In the genomic region with DNA sequence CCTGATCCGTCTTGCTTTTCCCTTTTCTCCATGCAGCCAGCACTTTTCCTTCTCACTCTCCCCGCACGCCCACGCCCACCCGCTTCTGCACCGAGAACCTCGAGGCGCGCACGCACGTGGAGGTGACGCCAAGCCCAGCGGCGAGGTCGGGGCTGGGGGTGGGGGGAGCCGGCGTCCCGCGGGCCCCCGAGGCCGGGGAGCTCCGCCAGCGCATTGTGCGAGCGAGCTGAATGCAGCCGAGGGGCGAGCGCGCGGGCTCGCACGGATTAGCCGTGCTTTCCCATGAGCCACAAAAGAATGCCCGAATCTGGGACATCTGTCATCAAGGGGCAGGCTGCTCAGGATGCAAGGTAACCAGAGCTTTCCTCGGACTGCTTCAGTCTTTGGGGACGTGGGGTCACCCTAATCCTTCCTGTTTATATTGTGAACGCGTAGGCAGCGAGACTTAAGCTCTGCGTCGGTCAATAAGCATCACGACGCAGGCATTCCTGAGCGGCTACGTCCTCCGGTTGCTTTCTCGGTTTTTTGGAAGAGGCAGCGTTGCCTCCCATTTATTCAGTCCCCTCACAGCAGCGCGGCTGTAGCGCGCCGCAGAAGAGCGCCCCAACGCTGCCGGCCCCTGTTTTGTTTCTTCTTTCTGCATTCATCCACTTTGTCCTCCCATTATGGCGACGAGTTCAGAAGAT, we compare ENCODE assay signal across 7 cellular contexts.
A peak's percentile ranks its signal among the peaks of the same experiment; 100 is the strongest.
DNase-seq lines count a peak whose midpoint lies in the region; ATAC-seq and TF ChIP-seq lines count a peak whose summit lies in the region.

No MANE protein-coding gene starts in this region.

- WGBS in GM23248 (ENCODE audit: low coverage in 1 of 2, low lambda C conversion rate in 2 of 2, missing lambda C conversion rate in 2 of 2), 2 experiments: 0 to 3% methylated on average over 34 to 56 of the region's 58 CpGs
- WGBS in psoas muscle, 3 donors: 1% methylated on average over 54 to 58 of the region's 58 CpGs

- TF ChIP-seq CTCF in PC-3 (conservative IDR thresholded peaks at IDR 0.05; ENCODE audit: low read depth, low read length) (peak; percentile 31; the same call in 1 of the 2 replicates), astrocyte of the spinal cord (IDR thresholded peaks at IDR 0.05; ENCODE audit: low read depth, low read length) (peak; percentile 10), psoas muscle (IDR thresholded peaks at IDR 0.05) (no peak)

- H4K20me1 ChIP-seq in GM23248 (ENCODE audit: insufficient read depth) (no peaks in the 10 kb centered on the region), PC-3 (ENCODE audit: low read length) (no peaks in the 10 kb centered on the region)

- H3F3A ChIP-seq in GM23248 (ENCODE audit: insufficient read depth): peaks cover 10% of the 10 kb centered on the region; the same call in 1 of the 2 replicates
- H3F3A ChIP-seq in PC-3 (ENCODE audit: low read length, unreplicated experiment): peaks cover 6% of the 10 kb centered on the region

- H3K4me2 ChIP-seq in GM23248 (ENCODE audit: unreplicated experiment) (peak overlapping the region; percentile 99), PC-3 (ENCODE audit: low read length) (peak overlapping the region; percentile 93)

- H3K4me1 ChIP-seq in GM23248 (ENCODE audit: insufficient read depth) (peaks cover 7% of the 10 kb centered on the region; the same call in 1 of the 2 replicates), PC-3 (ENCODE audit: insufficient read depth, low read length) (peaks cover 29% of the 10 kb centered on the region), psoas muscle (peaks cover 5% of the 10 kb centered on the region)

- CTCF ChIA-PET in PC-3 (lab: Charles Lee): interaction anchor here (0.6 kb wide), 1 partner anchor 496 kb away, joined by 3 read pairs; no protein-coding TSS in a partner anchor

- DNase-seq in GM23248 (peak; percentile 92), PC-3 (peak; percentile 93), astrocyte of the spinal cord (ENCODE audit: low read depth, low spot score) (peak; percentile 75), hypothalamus (lab: John Stamatoyannopoulos, UW) (peak in 32 of 51 donors; percentile 8 to 78 (median 36)), psoas muscle (peak in 1 of 2 donors; percentile 23)

- in situ Hi-C loops in GM23248 (cut with MboI) (no loop called here), astrocyte of the spinal cord (cut with HindIII; ENCODE audit: low sequenced_read_pairs) (no loop called here)

- peak overlapping the region; percentile 92 for H2AFZ ChIP-seq in GM23248
- peak overlapping the region; percentile 76 for H2AFZ ChIP-seq in PC-3 (ENCODE audit: low read length)

- intact Hi-C loops in PC-3 (cut with micrococcal nuclease) (loop anchor here (2.0 kb wide), 3 partner anchors 93 to 355 kb away; no protein-coding TSS in a partner anchor), psoas muscle (cut with DNase I) (no loop called here)

- no peaks in the 10 kb centered on the region for H3K27me3 ChIP-seq in GM23248 (replicated peaks; ENCODE audit: insufficient read depth)
- no peaks in the 10 kb centered on the region for H3K27me3 ChIP-seq in PC-3 (ENCODE audit: low read length)
- H3K27me3 ChIP-seq in psoas muscle (ENCODE audit: insufficient read depth in 3 of 3, low read length in 2 of 3): peaks cover 0 to 37% (median 4%) of the 10 kb centered on the region in 3 donors

- POLR2A ChIA-PET in PC-3 (lab: Charles Lee; ENCODE audit: unreplicated experiment): interaction anchor here (0.6 to 0.7 kb wide), 5 partner anchors 16 to 321 kb away, joined by 3 to 20 read pairs (median 3); a partner anchor contains a TSS

- H3K79me2 ChIP-seq in GM23248 (ENCODE audit: insufficient read depth): no peaks in the 10 kb centered on the region
- no peaks in the 10 kb centered on the region for H3K79me2 ChIP-seq in PC-3 (ENCODE audit: low read length)

- H3K4me3 ChIP-seq in GM23248 (peak overlapping the region; percentile 90), PC-3 (ENCODE audit: low read length) (peak overlapping the region; percentile 70), astrocyte of the spinal cord (ENCODE audit: low read depth, low read length) (peak overlapping the region; percentile 55), psoas muscle (peak overlapping the region; percentile 58)

- peak; percentile 83 for ATAC-seq in PC-3
- peak; percentile 19 to 59 (median 50) for ATAC-seq in psoas muscle
- ATAC-seq in GM21737 (IDR thresholded peaks at IDR 0.05; ENCODE audit: unreplicated experiment): no peak
- no peak for ATAC-seq in HG03354 (IDR thresholded peaks at IDR 0.05; ENCODE audit: poor library complexity, severe bottlenecking, unreplicated experiment)

- H3K9me3 ChIP-seq in GM23248 (ENCODE audit: low read depth): no peaks in the 10 kb centered on the region
- no peaks in the 10 kb centered on the region for H3K9me3 ChIP-seq in PC-3 (ENCODE audit: low read length)
- H3K9me3 ChIP-seq in psoas muscle: no peaks in the 10 kb centered on the region

- H3K27ac ChIP-seq in GM23248 (peak overlapping the region; percentile 43), PC-3 (ENCODE audit: low read length) (peak overlapping the region; percentile 43), psoas muscle (no peak overlapping the region)

- peak overlapping the region; percentile 77 for H3K9ac ChIP-seq in GM23248
- peak overlapping the region; percentile 47 for H3K9ac ChIP-seq in PC-3 (ENCODE audit: low read length)

- H3K9me2 ChIP-seq in GM23248 (ENCODE audit: insufficient read depth) (no peaks in the 10 kb centered on the region), PC-3 (replicated peaks; ENCODE audit: low read length) (no peaks in the 10 kb centered on the region)

- BruUV-seq in PC-3 (replicated peaks; lab: Mats Ljungman, UMichigan): no TSS peak

- no peaks in the 10 kb centered on the region for H3K36me3 ChIP-seq in GM23248 (ENCODE audit: low read depth)
- no peaks in the 10 kb centered on the region for H3K36me3 ChIP-seq in PC-3 (ENCODE audit: low read depth, low read length)
- H3K36me3 ChIP-seq in psoas muscle (ENCODE audit: insufficient read depth in 1 of 2, low read depth in 1 of 2): no peaks in the 10 kb centered on the region

Comparison
In these comparisons a context has a peak if more than half of its experiments do, and no peak if none do; other contexts are left out.
1. ATAC-seq: peak in PC-3 (single experiment) and psoas muscle (4 of 4); none in GM21737 (single experiment) and HG03354 (single experiment).
2. Peak in every context shown above with its lines, with median percentiles within 50 percentile points of each other: H3K4me3 ChIP-seq.